Comparison of ENCODE assay signal across 24 cellular contexts in genomic region chr9:71857159-71857558, GRCh38. TPM values are rescaled to one million over a fixed set of nuclear protein-coding genes. Genes with fewer than 3 reads are reported as not detected.
DNase-seq lines count a peak whose midpoint lies in the region; ATAC-seq and TF ChIP-seq lines count a peak whose summit lies in the region.
"Had no signal": no experiment of that assay in that cellular context is flagged by ENCODE, and none has a peak within 500 bp of the region (broad histone marks: within the 10 kb centered on the region; RNA-seq: fewer than 3 reads in every experiment).

No MANE protein-coding gene starts in this region.

- H3K9me3 Mint-ChIP-seq in neural crest cell: peaks cover 19% of the 10 kb centered on the region
- peaks cover 29% of the 10 kb centered on the region for H3K9me3 Mint-ChIP-seq in activated T-helper 2 cell treated with anti-CD3 and anti-CD28 coated beads, Interferon-gamma antibody, Interleukin-2, Interleukin-4, amounts not matched to agents 10 μg/mL and 5 μg/mL and 100 μg/mL, durations not matched to agents 14 hours and 24 hours and 36 hours
- peaks cover 11 to 15% of the 10 kb centered on the region in 2 donors for H3K9me3 Mint-ChIP-seq in stimulated activated naive B cell treated with anti-CD40 and anti-IgM and Interleukin-4, amounts not matched to agents 10 μg/mL and 1 μg/mL and 100 μg/mL, for 72 hours

- peak overlapping the region; percentile 27 for H3K27ac Mint-ChIP-seq in neural crest cell (ENCODE audit: unreplicated experiment)
- H3K27ac Mint-ChIP-seq in activated T-helper 2 cell treated with anti-CD3 and anti-CD28 coated beads, Interferon-gamma antibody, Interleukin-2, Interleukin-4, amounts not matched to agents 10 μg/mL and 5 μg/mL and 100 μg/mL, durations not matched to agents 14 hours and 24 hours and 36 hours: no peak overlapping the region
- no peak overlapping the region for H3K27ac Mint-ChIP-seq in stimulated activated naive B cell treated with anti-CD40 and anti-IgM and Interleukin-4, amounts not matched to agents 10 μg/mL and 1 μg/mL and 100 μg/mL, for 72 hours
- H3K27ac Mint-ChIP-seq: CD4-positive, CD25-positive, alpha-beta regulatory T cell; GM23338; HFFc6 had no signal

- H3K27me3 Mint-ChIP-seq in neural crest cell (ENCODE audit: low read depth): no peaks in the 10 kb centered on the region
- H3K27me3 Mint-ChIP-seq in activated T-helper 2 cell treated with anti-CD3 and anti-CD28 coated beads, Interferon-gamma antibody, Interleukin-2, Interleukin-4, amounts not matched to agents 10 μg/mL and 5 μg/mL and 100 μg/mL, durations not matched to agents 14 hours and 24 hours and 36 hours (ENCODE audit: low read depth): no peaks in the 10 kb centered on the region
- no peaks in the 10 kb centered on the region for H3K27me3 Mint-ChIP-seq in stimulated activated naive B cell treated with anti-CD40 and anti-IgM and Interleukin-4, amounts not matched to agents 10 μg/mL and 1 μg/mL and 100 μg/mL, for 72 hours
- H3K27me3 Mint-ChIP-seq: CD4-positive, CD25-positive, alpha-beta regulatory T cell had no signal

- DNase-seq in NCI-H748 (lab: John Stamatoyannopoulos, UW; ENCODE audit: unreplicated experiment) (peak; percentile 16), NCI-H748 treated with DMSO at 0.1 percent for 48 hours (lab: John Stamatoyannopoulos, UW) (no peak), neural crest cell (ENCODE audit: low read depth, low spot score) (no peak), AG08395 (ENCODE audit: low spot score) (no peak)
- no peak for DNase-seq in activated T-helper 2 cell treated with anti-CD3 and anti-CD28 coated beads, Interferon-gamma antibody, Interleukin-2, Interleukin-4, amounts not matched to agents 10 μg/mL and 5 μg/mL and 100 μg/mL, durations not matched to agents 14 hours and 24 hours and 36 hours (ENCODE audit: low spot score)
- no peak for DNase-seq in stimulated activated naive B cell treated with anti-CD40 and anti-IgM and Interleukin-4, amounts not matched to agents 10 μg/mL and 1 μg/mL and 100 μg/mL, for 72 hours
- DNase-seq: CD4-positive, CD25-positive, alpha-beta regulatory T cell; DMS53; EL; GDM1; HFFc6; IMR-90; KG1; MG63; NCI-H187 treated with DMSO at 0.1 percent for 48 hours; NCI-H446; NCI-H524 treated with DMSO at 0.1 percent for 48 hours; Right ventricle myocardium superior; RPMI8226 had no signal

- no peaks in the 10 kb centered on the region for H3K4me1 Mint-ChIP-seq in neural crest cell
- peaks cover 28% of the 10 kb centered on the region for H3K4me1 Mint-ChIP-seq in activated T-helper 2 cell treated with anti-CD3 and anti-CD28 coated beads, Interferon-gamma antibody, Interleukin-2, Interleukin-4, amounts not matched to agents 10 μg/mL and 5 μg/mL and 100 μg/mL, durations not matched to agents 14 hours and 24 hours and 36 hours (ENCODE audit: low read depth)
- peaks cover 7 to 24% of the 10 kb centered on the region in 2 donors for H3K4me1 Mint-ChIP-seq in stimulated activated naive B cell treated with anti-CD40 and anti-IgM and Interleukin-4, amounts not matched to agents 10 μg/mL and 1 μg/mL and 100 μg/mL, for 72 hours
- H3K4me1 Mint-ChIP-seq: GM23338 had no signal

- H3K36me3 Mint-ChIP-seq in neural crest cell (ENCODE audit: low read depth): peaks cover 34% of the 10 kb centered on the region
- H3K36me3 Mint-ChIP-seq in activated T-helper 2 cell treated with anti-CD3 and anti-CD28 coated beads, Interferon-gamma antibody, Interleukin-2, Interleukin-4, amounts not matched to agents 10 μg/mL and 5 μg/mL and 100 μg/mL, durations not matched to agents 14 hours and 24 hours and 36 hours (ENCODE audit: low read depth): peaks cover 39% of the 10 kb centered on the region
- H3K36me3 Mint-ChIP-seq in stimulated activated naive B cell treated with anti-CD40 and anti-IgM and Interleukin-4, amounts not matched to agents 10 μg/mL and 1 μg/mL and 100 μg/mL, for 72 hours: peaks cover 15 to 19% of the 10 kb centered on the region in 2 donors

- no peak overlapping the region for H3K4me3 Mint-ChIP-seq in neural crest cell
- H3K4me3 Mint-ChIP-seq in activated T-helper 2 cell treated with anti-CD3 and anti-CD28 coated beads, Interferon-gamma antibody, Interleukin-2, Interleukin-4, amounts not matched to agents 10 μg/mL and 5 μg/mL and 100 μg/mL, durations not matched to agents 14 hours and 24 hours and 36 hours (ENCODE audit: low read depth): no peak overlapping the region
- H3K4me3 Mint-ChIP-seq in stimulated activated naive B cell treated with anti-CD40 and anti-IgM and Interleukin-4, amounts not matched to agents 10 μg/mL and 1 μg/mL and 100 μg/mL, for 72 hours: no peak overlapping the region
- H3K4me3 Mint-ChIP-seq: CD4-positive, CD25-positive, alpha-beta regulatory T cell; GM23338; HFFc6 had no signal

- no peak for TF ChIP-seq CTCF in neural crest cell (conservative IDR thresholded peaks at IDR 0.05)

- intact Hi-C loops in activated T-helper 2 cell treated with anti-CD3 and anti-CD28 coated beads, Interferon-gamma antibody, Interleukin-2, Interleukin-4, amounts not matched to agents 10 μg/mL and 5 μg/mL and 100 μg/mL, durations not matched to agents 14 hours and 24 hours and 36 hours (cut with micrococcal nuclease): loop anchor here (5.0 to 10.0 kb wide), 2 partner anchors 35 to 1298 kb away; partner anchors contain the start of gene ANXA1

- H3K27ac ChIP-seq in angular gyrus (ENCODE audit: low read depth, low read length): peak overlapping the region; percentile 54
- H3K27ac ChIP-seq: BLaER1, SJSA1 had no signal

- ATAC-seq in stimulated activated naive B cell treated with anti-CD40 and anti-IgM and Interleukin-4, amounts not matched to agents 10 μg/mL and 1 μg/mL and 100 μg/mL, for 72 hours (replicated peaks): no peak
- ATAC-seq: GM12878, GM23338 had no signal

RNA-seq across cellular contexts. Expression of gene ABHD17B, which starts 53.8 kb away (rescaled TPM):
- 42.1 and 42.5 TPM in 2 replicates for total RNA-seq in neural crest cell
- 17.4 and 21.6 TPM in 2 replicates for total RNA-seq in activated T-helper 2 cell treated with anti-CD3 and anti-CD28 coated beads, Interferon-gamma antibody, Interleukin-2, Interleukin-4, amounts not matched to agents 10 μg/mL and 5 μg/mL and 100 μg/mL, durations not matched to agents 14 hours and 24 hours and 36 hours

RNA-seq across cellular contexts. Expression of gene C9orf85, which starts 54.3 kb away (rescaled TPM):
- total RNA-seq in neural crest cell: 13.4 and 15.4 TPM in 2 replicates
- total RNA-seq in activated T-helper 2 cell treated with anti-CD3 and anti-CD28 coated beads, Interferon-gamma antibody, Interleukin-2, Interleukin-4, amounts not matched to agents 10 μg/mL and 5 μg/mL and 100 μg/mL, durations not matched to agents 14 hours and 24 hours and 36 hours: 8.3 and 9.8 TPM in 2 replicates
